ENCODE assay signal across 38 cellular contexts in genomic region chr5:58813855-58814254, GRCh38.
"Had no signal": no experiment of that assay in that cellular context is flagged by ENCODE, and none has a peak within 500 bp of the region (broad histone marks: within the 10 kb centered on the region; RNA-seq: fewer than 3 reads in every experiment).

No MANE protein-coding gene starts in this region.

- H3K4me1 ChIP-seq: adrenal gland, ascending aorta, body of pancreas, breast epithelium had no signal

- H3K27me3 ChIP-seq: adrenal gland, ascending aorta, body of pancreas, brain microvascular endothelial cell, breast epithelium, cardiac muscle cell had no signal

- H3K27ac ChIP-seq: adrenal gland, ascending aorta, body of pancreas, brain microvascular endothelial cell, breast epithelium, cardiac muscle cell had no signal

- H3K9me3 Mint-ChIP-seq: activated naive CD4-positive, alpha-beta T cell treated with anti-CD3 and anti-CD28 coated beads for 36 hours; activated naive CD4-positive, alpha-beta T cell treated with anti-CD3 and anti-CD28 coated beads, Interleukin-2, amount 10 ng/mL, durations not matched to agents 7 days and 5 days; activated naive CD4-positive, alpha-beta T cell treated with anti-CD3 and anti-CD28 coated beads, Interleukin-2, amount 50 U/mL, for 24 hours; activated naive CD4-positive, alpha-beta T cell treated with anti-CD3 and anti-CD28 coated beads, Interleukin-2, amount 50 U/mL, for 72 hours; activated naive CD8-positive, alpha-beta T cell treated with anti-CD3 and anti-CD28 coated beads for 36 hours; activated naive CD8-positive, alpha-beta T cell treated with anti-CD3 and anti-CD28 coated beads, Interleukin-2, amount 10 ng/mL, durations not matched to agents 7 days and 5 days; activated naive CD8-positive, alpha-beta T cell treated with anti-CD3 and anti-CD28 coated beads, Interleukin-2, amount 50 U/mL, for 24 hours; activated T-cell treated with anti-CD3 and anti-CD28 coated beads, Interleukin-2, amount 50 U/mL, for 24 hours; activated T-cell treated with anti-CD3 and anti-CD28 coated beads, Interleukin-2, amount 50 U/mL, for 4 hours; activated T-cell treated with anti-CD3 and anti-CD28 coated beads, Interleukin-2, amount 50 U/mL, for 72 hours; activated T-helper 1 cell treated with anti-CD3 and anti-CD28 coated beads, Interleukin-12 subunit alpha, Interleukin-12 subunit beta, Interleukin-2, Interleukin-4 antibody, amounts not matched to agents 30 ng/mL and 10 ng/mL and 1 ng/mL, durations not matched to agents 14 hours and 24 hours and 36 hours; activated T-helper 17 cell treated with anti-CD3 and anti-CD28 coated beads, Interleukin-2, amount 50 U/mL, for 72 hours; activated T-helper 2 cell treated with anti-CD3 and anti-CD28 coated beads, Interferon-gamma antibody, Interleukin-2, Interleukin-4, amounts not matched to agents 10 μg/mL and 5 μg/mL and 100 μg/mL, durations not matched to agents 14 hours and 24 hours and 36 hours; brain; central memory CD8-positive, alpha-beta T cell had no signal

- H3K9me3 ChIP-seq: adrenal gland, ascending aorta, body of pancreas, breast epithelium had no signal

- H3K27ac Mint-ChIP-seq: activated naive CD4-positive, alpha-beta T cell treated with anti-CD3 and anti-CD28 coated beads for 36 hours; activated naive CD4-positive, alpha-beta T cell treated with anti-CD3 and anti-CD28 coated beads, Interleukin-2, amount 10 ng/mL, durations not matched to agents 7 days and 5 days; activated naive CD4-positive, alpha-beta T cell treated with anti-CD3 and anti-CD28 coated beads, Interleukin-2, amount 50 U/mL, for 24 hours; activated naive CD4-positive, alpha-beta T cell treated with anti-CD3 and anti-CD28 coated beads, Interleukin-2, amount 50 U/mL, for 72 hours; activated naive CD8-positive, alpha-beta T cell; activated naive CD8-positive, alpha-beta T cell treated with anti-CD3 and anti-CD28 coated beads for 36 hours; activated naive CD8-positive, alpha-beta T cell treated with anti-CD3 and anti-CD28 coated beads, Interleukin-2, amount 10 ng/mL, durations not matched to agents 7 days and 5 days; activated naive CD8-positive, alpha-beta T cell treated with anti-CD3 and anti-CD28 coated beads, Interleukin-2, amount 50 U/mL, for 24 hours; activated T-cell treated with anti-CD3 and anti-CD28 coated beads, Interleukin-2, amount 50 U/mL, for 24 hours; activated T-cell treated with anti-CD3 and anti-CD28 coated beads, Interleukin-2, amount 50 U/mL, for 72 hours; activated T-helper 1 cell treated with anti-CD3 and anti-CD28 coated beads, Interleukin-12 subunit alpha, Interleukin-12 subunit beta, Interleukin-2, Interleukin-4 antibody, amounts not matched to agents 30 ng/mL and 10 ng/mL and 1 ng/mL, durations not matched to agents 14 hours and 24 hours and 36 hours; activated T-helper 17 cell treated with anti-CD3 and anti-CD28 coated beads, Interleukin-2, amount 50 U/mL, for 72 hours; activated T-helper 2 cell treated with anti-CD3 and anti-CD28 coated beads, Interferon-gamma antibody, Interleukin-2, Interleukin-4, amounts not matched to agents 10 μg/mL and 5 μg/mL and 100 μg/mL, durations not matched to agents 14 hours and 24 hours and 36 hours had no signal

- H3K36me3 ChIP-seq: adrenal gland, ascending aorta, brain microvascular endothelial cell, breast epithelium, cardiac muscle cell had no signal

- H3K4me1 Mint-ChIP-seq: activated naive CD4-positive, alpha-beta T cell treated with anti-CD3 and anti-CD28 coated beads, Interleukin-2, amount 10 ng/mL, durations not matched to agents 7 days and 5 days; activated naive CD4-positive, alpha-beta T cell treated with anti-CD3 and anti-CD28 coated beads, Interleukin-2, amount 50 U/mL, for 24 hours; activated naive CD8-positive, alpha-beta T cell treated with anti-CD3 and anti-CD28 coated beads for 36 hours; activated naive CD8-positive, alpha-beta T cell treated with anti-CD3 and anti-CD28 coated beads, Interleukin-2, amount 10 ng/mL, durations not matched to agents 7 days and 5 days; activated naive CD8-positive, alpha-beta T cell treated with anti-CD3 and anti-CD28 coated beads, Interleukin-2, amount 50 U/mL, for 24 hours; activated T-helper 17 cell treated with anti-CD3 and anti-CD28 coated beads, Interleukin-2, amount 50 U/mL, for 72 hours; central memory CD8-positive, alpha-beta T cell had no signal

- H3K36me3 Mint-ChIP-seq: activated naive CD4-positive, alpha-beta T cell treated with anti-CD3 and anti-CD28 coated beads, Interleukin-2, amount 10 ng/mL, durations not matched to agents 7 days and 5 days; activated naive CD4-positive, alpha-beta T cell treated with anti-CD3 and anti-CD28 coated beads, Interleukin-2, amount 50 U/mL, for 24 hours; activated naive CD4-positive, alpha-beta T cell treated with anti-CD3 and anti-CD28 coated beads, Interleukin-2, amount 50 U/mL, for 72 hours; activated naive CD8-positive, alpha-beta T cell; activated naive CD8-positive, alpha-beta T cell treated with anti-CD3 and anti-CD28 coated beads for 36 hours; activated naive CD8-positive, alpha-beta T cell treated with anti-CD3 and anti-CD28 coated beads, Interleukin-2, amount 10 ng/mL, durations not matched to agents 7 days and 5 days; brain had no signal

- DNase-seq: activated effector memory CD4-positive, alpha-beta T cell treated with anti-CD3 and anti-CD28 coated beads, Interleukin-2, amount 50 U/mL, for 16 hours; activated effector memory CD4-positive, alpha-beta T cell treated with Interleukin-2 at 50 U/mL for 16 hours; activated gamma-delta T cell; activated gamma-delta T cell treated with Interleukin-2 at 50 U/mL for 16 hours; activated naive CD4-positive, alpha-beta T cell; activated naive CD4-positive, alpha-beta T cell treated with anti-CD3 and anti-CD28 coated beads, Interleukin-2, amount 10 ng/mL, durations not matched to agents 7 days and 5 days; activated naive CD4-positive, alpha-beta T cell treated with anti-CD3 and anti-CD28 coated beads, Interleukin-2, amount 50 U/mL, for 16 hours; activated naive CD4-positive, alpha-beta T cell treated with Interleukin-2 at 50 U/mL for 16 hours; activated naive CD8-positive, alpha-beta T cell treated with anti-CD3 and anti-CD28 coated beads for 36 hours; activated naive CD8-positive, alpha-beta T cell treated with anti-CD3 and anti-CD28 coated beads, Interleukin-2, amount 10 ng/mL, durations not matched to agents 7 days and 5 days; activated T-cell treated with anti-CD3 and anti-CD28 coated beads, Interleukin-2, amount 50 U/mL, for 1 hour; activated T-cell treated with anti-CD3 and anti-CD28 coated beads, Interleukin-2, amount 50 U/mL, for 24 hours; activated T-cell treated with anti-CD3 and anti-CD28 coated beads, Interleukin-2, amount 50 U/mL, for 4 hours; amniotic stem cell; amygdala; aorta; caudate nucleus; central memory CD4-positive, alpha-beta T cell; cerebellar nuclear complex had no signal

- H3K4me3 Mint-ChIP-seq: activated naive CD4-positive, alpha-beta T cell treated with anti-CD3 and anti-CD28 coated beads for 36 hours; activated naive CD4-positive, alpha-beta T cell treated with anti-CD3 and anti-CD28 coated beads, Interleukin-2, amount 10 ng/mL, durations not matched to agents 7 days and 5 days; activated naive CD4-positive, alpha-beta T cell treated with anti-CD3 and anti-CD28 coated beads, Interleukin-2, amount 50 U/mL, for 24 hours; activated naive CD8-positive, alpha-beta T cell; activated naive CD8-positive, alpha-beta T cell treated with anti-CD3 and anti-CD28 coated beads for 36 hours; activated naive CD8-positive, alpha-beta T cell treated with anti-CD3 and anti-CD28 coated beads, Interleukin-2, amount 10 ng/mL, durations not matched to agents 7 days and 5 days; activated naive CD8-positive, alpha-beta T cell treated with anti-CD3 and anti-CD28 coated beads, Interleukin-2, amount 50 U/mL, for 24 hours; activated T-cell treated with anti-CD3 and anti-CD28 coated beads, Interleukin-2, amount 50 U/mL, for 24 hours; activated T-cell treated with anti-CD3 and anti-CD28 coated beads, Interleukin-2, amount 50 U/mL, for 4 hours; activated T-cell treated with anti-CD3 and anti-CD28 coated beads, Interleukin-2, amount 50 U/mL, for 72 hours; activated T-helper 1 cell treated with anti-CD3 and anti-CD28 coated beads, Interleukin-12 subunit alpha, Interleukin-12 subunit beta, Interleukin-2, Interleukin-4 antibody, amounts not matched to agents 30 ng/mL and 10 ng/mL and 1 ng/mL, durations not matched to agents 14 hours and 24 hours and 36 hours; activated T-helper 17 cell treated with anti-CD3 and anti-CD28 coated beads, Interleukin-2, amount 50 U/mL, for 72 hours; brain; central memory CD8-positive, alpha-beta T cell had no signal

- H3K4me3 ChIP-seq: adrenal gland, ascending aorta, body of pancreas, breast epithelium, cardiac muscle cell had no signal

- FAIRE-seq: astrocyte, bronchial epithelial cell had no signal

- H3K27me3 Mint-ChIP-seq: activated naive CD4-positive, alpha-beta T cell treated with anti-CD3 and anti-CD28 coated beads, Interleukin-2, amount 10 ng/mL, durations not matched to agents 7 days and 5 days; activated naive CD4-positive, alpha-beta T cell treated with anti-CD3 and anti-CD28 coated beads, Interleukin-2, amount 50 U/mL, for 24 hours; activated naive CD8-positive, alpha-beta T cell; activated naive CD8-positive, alpha-beta T cell treated with anti-CD3 and anti-CD28 coated beads, Interleukin-2, amount 50 U/mL, for 24 hours; activated T-helper 17 cell treated with anti-CD3 and anti-CD28 coated beads, Interleukin-2, amount 50 U/mL, for 72 hours; brain; central memory CD8-positive, alpha-beta T cell had no signal

- ATAC-seq: activated T-cell treated with anti-CD3 and anti-CD28 coated beads, Interleukin-2, amount 50 U/mL, for 4 hours had no signal
